Comparison of ENCODE assay signal across 14 cellular contexts in the genomic region with DNA sequence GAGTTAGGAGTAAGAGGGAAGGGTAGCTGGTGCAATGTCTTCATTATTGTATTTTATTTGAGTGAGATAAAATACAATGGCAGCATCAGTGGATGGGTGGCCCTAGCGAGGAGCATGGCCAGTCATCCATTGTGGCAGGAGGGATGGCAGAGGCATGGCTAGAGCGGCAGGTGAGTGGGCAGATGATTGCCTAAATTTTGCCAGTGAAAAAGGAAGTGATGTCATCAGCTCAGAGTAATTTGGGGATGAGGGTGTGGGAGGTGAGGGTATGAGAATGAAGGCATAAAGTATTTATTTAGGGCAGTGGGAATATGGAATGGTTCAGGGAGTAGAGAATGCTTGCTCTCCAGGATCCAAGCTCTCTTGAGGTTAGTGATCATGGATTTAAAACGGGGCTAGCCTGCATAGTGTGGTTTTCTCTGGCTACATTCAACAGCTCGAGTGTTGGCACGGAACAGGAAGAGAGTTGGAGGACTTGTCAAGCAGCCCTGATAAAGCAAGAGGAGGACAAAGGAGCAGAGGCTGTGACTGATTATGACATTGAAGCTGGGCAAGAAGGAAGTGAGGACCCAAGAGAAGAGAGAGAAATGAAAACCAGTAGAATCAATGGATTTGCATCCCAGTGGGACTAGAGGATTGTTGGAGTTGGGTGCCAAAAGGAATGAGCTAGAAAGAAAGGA. TPM values are rescaled to one million over a fixed set of nuclear protein-coding genes. Genes with fewer than 3 reads are reported as not detected.
DNase-seq lines count a peak whose midpoint lies in the region; ATAC-seq and TF ChIP-seq lines count a peak whose summit lies in the region.
"Had no signal": no experiment of that assay in that cellular context is flagged by ENCODE, and none has a peak within 500 bp of the region (broad histone marks: within the 10 kb centered on the region; RNA-seq: fewer than 3 reads in every experiment).

No MANE protein-coding gene starts in this region.

- 35 to 36% methylated on average over 5 of the region's 5 CpGs for WGBS in esophagus, 2 donors

- TF ChIP-seq CTCF in Panc1 (IDR thresholded peaks at IDR 0.05): no peak

- H3K9me3 ChIP-seq in Panc1 (ENCODE audit: control insufficient read depth, insufficient read depth, low read depth, low read length) (no peaks in the 10 kb centered on the region), esophagus (ENCODE audit: control insufficient read depth in 2 of 2, insufficient read depth in 1 of 2, low read depth in 1 of 2, low read length in 1 of 2) (no peaks in the 10 kb centered on the region)
- no peaks in the 10 kb centered on the region for H3K9me3 ChIP-seq in CD8-positive, alpha-beta memory T cell (ENCODE audit: low read length)

- H3K4me1 Mint-ChIP-seq in T-helper 2 cell treated with Interferon-gamma antibody and Interleukin-4, amounts not matched to agents 5 μg/mL and 100 μg/mL, for 36 hours (ENCODE audit: low read depth): peaks cover 12% of the 10 kb centered on the region
- peaks cover 2 to 26% (median 5%) of the 10 kb centered on the region in 3 donors for H3K4me1 Mint-ChIP-seq in CD8-positive, alpha-beta memory T cell

- H3K4me1 ChIP-seq in Panc1 (ENCODE audit: control insufficient read depth, insufficient read depth, low read length): no peaks in the 10 kb centered on the region; the same call in 1 of the 2 replicates
- peaks cover 2 to 14% of the 10 kb centered on the region in 2 donors for H3K4me1 ChIP-seq in esophagus (ENCODE audit: control insufficient read depth in 2 of 2, insufficient read depth in 2 of 2, low read length in 1 of 2)
- H3K4me1 ChIP-seq in CD8-positive, alpha-beta memory T cell (ENCODE audit: insufficient read depth, low read length): peaks cover 3% of the 10 kb centered on the region

- H3K4me3 ChIP-seq in Panc1 (ENCODE audit: low read depth in 2 of 2, low read length in 2 of 2): no peak overlapping the region
- no peak overlapping the region for H3K4me3 ChIP-seq in esophagus (ENCODE audit: low read depth in 1 of 2, low read length in 2 of 2)
- no peak overlapping the region for H3K4me3 ChIP-seq in CD8-positive, alpha-beta memory T cell (ENCODE audit: low read length)

- no peaks in the 10 kb centered on the region for H3K36me3 ChIP-seq in Panc1 (ENCODE audit: control insufficient read depth, insufficient read depth, low read length)
- H3K36me3 ChIP-seq in esophagus (ENCODE audit: control insufficient read depth in 2 of 2, insufficient read depth in 2 of 2, low read length in 1 of 2): no peaks in the 10 kb centered on the region
- no peaks in the 10 kb centered on the region for H3K36me3 ChIP-seq in CD8-positive, alpha-beta memory T cell (ENCODE audit: insufficient read depth, low read length)

- ATAC-seq in Panc1: peak; percentile 13; the same call in 1 of the 2 replicates
- peak; percentile 55 for ATAC-seq in sciatic nerve
- ATAC-seq in HG02642 (IDR thresholded peaks at IDR 0.05; ENCODE audit: poor library complexity, unreplicated experiment): no peak
- ATAC-seq in HG03442 (IDR thresholded peaks at IDR 0.05; ENCODE audit: unreplicated experiment): no peak

- intact Hi-C loops in Panc1 (cut with micrococcal nuclease; ENCODE audit: unreplicated experiment) (no loop called here), sciatic nerve (cut with DNase I) (no loop called here)

- in situ Hi-C loops in Panc1 (cut with HindIII; ENCODE audit: low pct_unique_long_range_greater_than_20kb, low sequenced_read_pairs): no loop called here

- CTCF ChIA-PET in Panc1 (lab: Charles Lee): interaction anchor here (0.5 kb wide), 1 partner anchor 306 kb away, joined by 4 read pairs; no protein-coding TSS in a partner anchor
- CTCF ChIA-PET in CD8-positive, alpha-beta memory T cell (lab: Charles Lee): no interaction called here

- no peak overlapping the region for H3K27ac Mint-ChIP-seq in T-helper 2 cell treated with Interferon-gamma antibody and Interleukin-4, amounts not matched to agents 5 μg/mL and 100 μg/mL, for 36 hours
- H3K27ac Mint-ChIP-seq in CD8-positive, alpha-beta memory T cell: peak overlapping the region in 1 of 8 donors; percentile 2

- H3K27me3 Mint-ChIP-seq in T-helper 2 cell treated with Interferon-gamma antibody and Interleukin-4, amounts not matched to agents 5 μg/mL and 100 μg/mL, for 36 hours (ENCODE audit: low read depth): no peaks in the 10 kb centered on the region
- H3K27me3 Mint-ChIP-seq in CD8-positive, alpha-beta memory T cell: peaks cover 12 to 18% of the 10 kb centered on the region in 2 donors

- no peaks in the 10 kb centered on the region for H3K36me3 Mint-ChIP-seq in T-helper 2 cell treated with Interferon-gamma antibody and Interleukin-4, amounts not matched to agents 5 μg/mL and 100 μg/mL, for 36 hours (ENCODE audit: low read depth)
- peaks cover 0 to 5% (median 0%) of the 10 kb centered on the region in 3 donors for H3K36me3 Mint-ChIP-seq in CD8-positive, alpha-beta memory T cell

- BruUV-seq in Panc1 (replicated peaks; lab: Mats Ljungman, UMichigan): no TSS peak

- H3K4me3 Mint-ChIP-seq in T-helper 2 cell treated with Interferon-gamma antibody and Interleukin-4, amounts not matched to agents 5 μg/mL and 100 μg/mL, for 36 hours: peak overlapping the region; percentile 19
- no peak overlapping the region for H3K4me3 Mint-ChIP-seq in CD8-positive, alpha-beta memory T cell

- POLR2A ChIA-PET in Panc1 (lab: Charles Lee): no interaction called here
- POLR2A ChIA-PET in CD8-positive, alpha-beta memory T cell (lab: Charles Lee): no interaction called here

- no peaks in the 10 kb centered on the region for H3K27me3 ChIP-seq in Panc1 (ENCODE audit: control insufficient read depth, insufficient read depth, low read length)
- no peaks in the 10 kb centered on the region for H3K27me3 ChIP-seq in esophagus (ENCODE audit: control insufficient read depth in 1 of 2, insufficient read depth in 2 of 2, low read length in 2 of 2)
- no peaks in the 10 kb centered on the region for H3K27me3 ChIP-seq in CD8-positive, alpha-beta memory T cell (ENCODE audit: insufficient read depth, low read length, poor library complexity, severe bottlenecking)

- DNase-seq in T-helper 2 cell treated with Interferon-gamma antibody and Interleukin-4, amounts not matched to agents 5 μg/mL and 100 μg/mL, for 36 hours (ENCODE audit: low spot score): no peak
- no peak for DNase-seq in T-helper 2 cell
- no peak for DNase-seq in Panc1 (ENCODE audit: low read depth, low spot score)
- DNase-seq in sciatic nerve (ENCODE audit: low spot score): no peak
- DNase-seq in CD8-positive, alpha-beta memory T cell: no peak
- DNase-seq: activated gamma-delta T cell; effector CD8-positive, alpha-beta T cell; GF-D8; NCI-H82 had no signal

- H3K27ac ChIP-seq in Panc1 (ENCODE audit: low read length) (no peak overlapping the region), esophagus (ENCODE audit: low read depth in 2 of 2, low read length in 1 of 2) (peak overlapping the region; percentile 60 to 82)
- H3K27ac ChIP-seq in CD8-positive, alpha-beta memory T cell (ENCODE audit: low read depth, low read length): no peak overlapping the region

- peaks cover 13% of the 10 kb centered on the region for H3K9me3 Mint-ChIP-seq in T-helper 2 cell treated with Interferon-gamma antibody and Interleukin-4, amounts not matched to agents 5 μg/mL and 100 μg/mL, for 36 hours
- peaks cover 0 to 2% (median 0%) of the 10 kb centered on the region in 5 donors for H3K9me3 Mint-ChIP-seq in CD8-positive, alpha-beta memory T cell

RNA-seq across cellular contexts. Expression of a gene that starts 18.7 kb away (rescaled TPM):
- total RNA-seq in Panc1 (2021; ENCODE audit: unreplicated experiment) (not detected), sciatic nerve (not detected)
- not detected for polyA plus RNA-seq in Panc1 (2012; ENCODE audit: insufficient read length)
- under 1 TPM in 1 of 2 donors, not detected in 1; 0.04 TPM for polyA plus RNA-seq in esophagus
- not detected for total RNA-seq in CD8-positive, alpha-beta memory T cell
- not detected for polyA plus RNA-seq in CD8-positive, alpha-beta memory T cell
- polyA plus RNA-seq: neural cell had no signal

RNA-seq across cellular contexts. Expression of a gene that starts 24.7 kb away (rescaled TPM):
- not detected for total RNA-seq in Panc1 (2021; ENCODE audit: unreplicated experiment)
- polyA plus RNA-seq in Panc1 (2012; ENCODE audit: insufficient read length): not detected
- polyA plus RNA-seq in esophagus: not detected
- not detected for total RNA-seq in sciatic nerve
- not detected for total RNA-seq in CD8-positive, alpha-beta memory T cell
- polyA plus RNA-seq in CD8-positive, alpha-beta memory T cell: not detected
- total RNA-seq: M059J had no signal
- polyA plus RNA-seq: neural cell had no signal

RNA-seq across cellular contexts. Expression of a gene that starts 46.6 kb away (rescaled TPM):
- total RNA-seq in Panc1 (2021; ENCODE audit: unreplicated experiment): 4.9 TPM
- polyA plus RNA-seq in Panc1 (2012; ENCODE audit: insufficient read length): not detected
- polyA plus RNA-seq in esophagus: 1 to 10 TPM; 1.5 to 2.2 TPM
- 28.5 TPM for total RNA-seq in sciatic nerve
- total RNA-seq in CD8-positive, alpha-beta memory T cell: under 1 TPM; 0.18 to 0.40 TPM
- polyA plus RNA-seq in CD8-positive, alpha-beta memory T cell: not detected
- polyA plus RNA-seq: neural cell had no signal

RNA-seq across cellular contexts. Expression of a gene that starts 48.7 kb away (rescaled TPM):
- total RNA-seq in Panc1 (2021; ENCODE audit: unreplicated experiment) (0.03 TPM), sciatic nerve (not detected)
- polyA plus RNA-seq in Panc1 (2012; ENCODE audit: insufficient read length): not detected
- not detected for polyA plus RNA-seq in esophagus
- not detected for total RNA-seq in CD8-positive, alpha-beta memory T cell
- polyA plus RNA-seq in CD8-positive, alpha-beta memory T cell: not detected
- total RNA-seq: M059J had no signal
- polyA plus RNA-seq: neural cell had no signal

Comparison
In these comparisons a context has a peak if more than half of its experiments do, and no peak if none do; other contexts are left out.
1. ATAC-seq: peak in Panc1 (single experiment) and sciatic nerve (single experiment); none in HG02642 (single experiment) and HG03442 (single experiment).
2. H3K27ac ChIP-seq: peak in esophagus (2 of 2); none in Panc1 (single experiment) and CD8-positive, alpha-beta memory T cell (single experiment).